In genomic region chr5:14488697-14489096, GRCh38 we compare ENCODE assay signal across 10 cellular contexts.
"Had no signal": no experiment of that assay in that cellular context is flagged by ENCODE, and none has a peak within 500 bp of the region (broad histone marks: within the 10 kb centered on the region; RNA-seq: fewer than 3 reads in every experiment).

No MANE protein-coding gene starts in this region.

- DNase-seq: activated CD4-positive, alpha-beta memory T cell treated with anti-CD3 and anti-CD28 coated beads for 36 hours; activated gamma-delta T cell treated with Interleukin-2 at 50 U/mL for 16 hours; activated T-cell treated with anti-CD3 and anti-CD28 coated beads, Interleukin-2, amount 50 U/mL, for 48 hours; cortex of kidney; effector memory CD4-positive, alpha-beta T cell; left cardiac atrium; stimulated activated CD4-positive, alpha-beta T cell treated with anti-CD3 and anti-CD28 coated beads, Interleukin-4, amount 100 ng/mL, for 4 hours; T-helper 17 cell; thyroid gland had no signal

- H3K27ac ChIP-seq: thyroid gland had no signal

- H3K27me3 ChIP-seq: thyroid gland had no signal

- H3K4me1 ChIP-seq: thyroid gland had no signal

- H3K4me3 ChIP-seq: thyroid gland had no signal

- H3K27ac Mint-ChIP-seq: activated CD4-positive, alpha-beta memory T cell treated with anti-CD3 and anti-CD28 coated beads for 36 hours; T-helper 17 cell had no signal

- H3K9me3 ChIP-seq: thyroid gland had no signal

- H3K4me3 Mint-ChIP-seq: activated CD4-positive, alpha-beta memory T cell treated with anti-CD3 and anti-CD28 coated beads for 36 hours; T-helper 17 cell had no signal

- H3K27me3 Mint-ChIP-seq: activated CD4-positive, alpha-beta memory T cell treated with anti-CD3 and anti-CD28 coated beads for 36 hours; T-helper 17 cell had no signal

- H3K9me3 Mint-ChIP-seq: activated CD4-positive, alpha-beta memory T cell treated with anti-CD3 and anti-CD28 coated beads for 36 hours had no signal

- ATAC-seq: activated CD4-positive, CD25-positive, alpha-beta regulatory T cell treated with anti-CD3 and anti-CD28 coated beads, Interleukin-2, amount 50 U/mL, for 24 hours; left cardiac atrium; T-helper 17 cell had no signal

- H3K36me3 Mint-ChIP-seq: activated CD4-positive, alpha-beta memory T cell treated with anti-CD3 and anti-CD28 coated beads for 36 hours had no signal
